28 cellular contexts compared by ENCODE assay signal in the genomic region with DNA sequence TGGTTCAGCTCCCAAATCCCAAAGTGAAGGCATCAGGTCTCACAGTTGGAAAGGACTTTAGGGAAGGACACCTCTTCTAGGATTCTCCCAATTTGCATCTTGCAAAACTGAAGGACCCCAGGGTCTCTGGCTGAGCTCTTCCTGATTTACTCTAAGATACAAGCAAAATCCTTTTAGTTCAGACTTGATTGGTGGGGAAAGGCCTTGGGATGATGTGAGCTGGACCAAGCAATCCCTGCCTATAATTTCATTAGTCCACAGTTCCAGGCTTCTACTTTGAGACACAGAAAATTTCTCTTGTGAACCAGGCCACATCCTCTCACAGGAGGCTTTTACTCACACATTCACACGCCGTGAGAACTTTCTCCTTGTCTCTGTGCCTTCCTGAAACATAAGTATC. TPM values are rescaled to one million over a fixed set of nuclear protein-coding genes. Genes with fewer than 3 reads are reported as not detected.
"Had no signal": no experiment of that assay in that cellular context is flagged by ENCODE, and none has a peak within 500 bp of the region (broad histone marks: within the 10 kb centered on the region; RNA-seq: fewer than 3 reads in every experiment).

No MANE protein-coding gene starts in this region.

- H3K27ac ChIP-seq: breast epithelium, epithelial cell of prostate, esophagus squamous epithelium, heart right ventricle, pancreas, prostate gland, suprapubic skin, tibial nerve had no signal

- H3K27ac Mint-ChIP-seq: activated CD4-positive, alpha-beta memory T cell treated with anti-CD3 and anti-CD28 coated beads, Interleukin-2, amount 10 ng/mL, durations not matched to agents 7 days and 5 days; activated CD4-positive, alpha-beta T cell treated with anti-CD3 and anti-CD28 coated beads, Interleukin-2, amount 10 ng/mL, durations not matched to agents 7 days and 5 days; activated naive CD8-positive, alpha-beta T cell treated with anti-CD3 and anti-CD28 coated beads, Interleukin-2, amount 50 U/mL, for 24 hours; activated T-cell treated with anti-CD3 and anti-CD28 coated beads, Interleukin-2, amount 50 U/mL, for 24 hours; activated T-helper 2 cell treated with anti-CD3 and anti-CD28 coated beads, Interferon-gamma antibody, Interleukin-2, Interleukin-4, amounts not matched to agents 10 μg/mL and 5 μg/mL and 100 μg/mL, durations not matched to agents 14 hours and 24 hours and 36 hours; memory B cell; nephron; stimulated activated memory B cell treated with anti-CD40 and anti-IgM and Interleukin-4, amounts not matched to agents 10 μg/mL and 1 μg/mL and 100 μg/mL, for 72 hours; T-helper 17 cell had no signal

- H3K27me3 Mint-ChIP-seq: activated CD4-positive, alpha-beta memory T cell treated with anti-CD3 and anti-CD28 coated beads, Interleukin-2, amount 10 ng/mL, durations not matched to agents 7 days and 5 days; activated CD4-positive, alpha-beta T cell treated with anti-CD3 and anti-CD28 coated beads, Interleukin-2, amount 10 ng/mL, durations not matched to agents 7 days and 5 days; activated naive CD8-positive, alpha-beta T cell treated with anti-CD3 and anti-CD28 coated beads, Interleukin-2, amount 50 U/mL, for 24 hours; activated T-cell treated with anti-CD3 and anti-CD28 coated beads, Interleukin-2, amount 50 U/mL, for 24 hours; stimulated activated naive CD8-positive, alpha-beta T cell treated with anti-CD3 and anti-CD28 coated beads, Interleukin-15, amount 100 ng/mL, for 72 hours had no signal

- H3K36me3 ChIP-seq: breast epithelium, esophagus squamous epithelium, heart right ventricle, pancreas, prostate gland, suprapubic skin, tibial nerve had no signal

- DNase-seq: activated CD4-positive, alpha-beta memory T cell treated with anti-CD3 and anti-CD28 coated beads, Interleukin-2, amount 10 ng/mL, durations not matched to agents 7 days and 5 days; activated CD4-positive, alpha-beta T cell treated with anti-CD3 and anti-CD28 coated beads, Interleukin-2, amount 10 ng/mL, durations not matched to agents 7 days and 5 days; activated CD4-positive, CD25-positive, alpha-beta regulatory T cell treated with anti-CD3 and anti-CD28 coated beads, Interleukin-2, amount 50 U/mL, for 72 hours; activated CD8-positive, alpha-beta memory T cell treated with anti-CD3 and anti-CD28 coated beads, Interleukin-2, amount 50 U/mL, for 48 hours; activated naive CD8-positive, alpha-beta T cell treated with anti-CD3 and anti-CD28 coated beads, Interleukin-2, amount 50 U/mL, for 24 hours; activated T-cell treated with anti-CD3 and anti-CD28 coated beads, Interleukin-2, amount 50 U/mL, for 24 hours; amygdala; central memory CD4-positive, alpha-beta T cell; esophagus squamous epithelium; foreskin melanocyte; heart right ventricle; pancreas; retina; stimulated activated CD4-positive, alpha-beta T cell treated with anti-CD3 and anti-CD28 coated beads, Interleukin-1b, Interleukin-23, amount 100 ng/mL, for 48 hours; stimulated activated CD4-positive, alpha-beta T cell treated with anti-CD3 and anti-CD28 coated beads, Interleukin-4, amount 100 ng/mL, for 4 hours; stimulated activated CD8-positive, alpha-beta memory T cell treated with anti-CD3 and anti-CD28 coated beads, Interleukin-4, amount 100 ng/mL, for 48 hours; stimulated activated naive CD8-positive, alpha-beta T cell treated with anti-CD3 and anti-CD28 coated beads, Interleukin-15, amount 100 ng/mL, for 72 hours; T-helper 17 cell had no signal

- H3K4me1 ChIP-seq: breast epithelium, pancreas, prostate gland, suprapubic skin, tibial nerve had no signal

- H3K9me3 Mint-ChIP-seq: activated CD4-positive, alpha-beta memory T cell treated with anti-CD3 and anti-CD28 coated beads, Interleukin-2, amount 10 ng/mL, durations not matched to agents 7 days and 5 days; activated CD4-positive, alpha-beta T cell treated with anti-CD3 and anti-CD28 coated beads, Interleukin-2, amount 10 ng/mL, durations not matched to agents 7 days and 5 days; activated naive CD8-positive, alpha-beta T cell treated with anti-CD3 and anti-CD28 coated beads, Interleukin-2, amount 50 U/mL, for 24 hours; activated T-cell treated with anti-CD3 and anti-CD28 coated beads, Interleukin-2, amount 50 U/mL, for 24 hours; activated T-helper 2 cell treated with anti-CD3 and anti-CD28 coated beads, Interferon-gamma antibody, Interleukin-2, Interleukin-4, amounts not matched to agents 10 μg/mL and 5 μg/mL and 100 μg/mL, durations not matched to agents 14 hours and 24 hours and 36 hours; memory B cell; nephron; stimulated activated memory B cell treated with anti-CD40 and anti-IgM and Interleukin-4, amounts not matched to agents 10 μg/mL and 1 μg/mL and 100 μg/mL, for 72 hours; stimulated activated naive CD8-positive, alpha-beta T cell treated with anti-CD3 and anti-CD28 coated beads, Interleukin-15, amount 100 ng/mL, for 72 hours had no signal

- H3K9me3 ChIP-seq: breast epithelium, esophagus squamous epithelium, heart right ventricle, pancreas, prostate gland, suprapubic skin, tibial nerve had no signal

- H3K27me3 ChIP-seq: breast epithelium, esophagus squamous epithelium, heart right ventricle, pancreas, suprapubic skin, tibial nerve had no signal

- ATAC-seq: activated naive CD8-positive, alpha-beta T cell treated with anti-CD3 and anti-CD28 coated beads, Interleukin-2, amount 50 U/mL, for 24 hours; heart right ventricle; pancreas; stimulated activated memory B cell treated with anti-CD40 and anti-IgM and Interleukin-4, amounts not matched to agents 10 μg/mL and 1 μg/mL and 100 μg/mL, for 72 hours; stimulated activated naive CD8-positive, alpha-beta T cell treated with anti-CD3 and anti-CD28 coated beads, Interleukin-15, amount 100 ng/mL, for 72 hours; T-helper 17 cell had no signal

- H3K4me3 Mint-ChIP-seq: activated CD4-positive, alpha-beta memory T cell treated with anti-CD3 and anti-CD28 coated beads, Interleukin-2, amount 10 ng/mL, durations not matched to agents 7 days and 5 days; activated CD4-positive, alpha-beta T cell treated with anti-CD3 and anti-CD28 coated beads, Interleukin-2, amount 10 ng/mL, durations not matched to agents 7 days and 5 days; activated naive CD8-positive, alpha-beta T cell treated with anti-CD3 and anti-CD28 coated beads, Interleukin-2, amount 50 U/mL, for 24 hours; activated T-cell treated with anti-CD3 and anti-CD28 coated beads, Interleukin-2, amount 50 U/mL, for 24 hours; memory B cell; nephron; stimulated activated memory B cell treated with anti-CD40 and anti-IgM and Interleukin-4, amounts not matched to agents 10 μg/mL and 1 μg/mL and 100 μg/mL, for 72 hours; stimulated activated naive CD8-positive, alpha-beta T cell treated with anti-CD3 and anti-CD28 coated beads, Interleukin-15, amount 100 ng/mL, for 72 hours; T-helper 17 cell had no signal

- H3K4me3 ChIP-seq: breast epithelium, esophagus squamous epithelium, heart right ventricle, pancreas, prostate gland, smooth muscle cell, suprapubic skin, tibial nerve had no signal

- H3K36me3 Mint-ChIP-seq: stimulated activated memory B cell treated with anti-CD40 and anti-IgM and Interleukin-4, amounts not matched to agents 10 μg/mL and 1 μg/mL and 100 μg/mL, for 72 hours had no signal

- H3K4me2 ChIP-seq: smooth muscle cell had no signal

- FAIRE-seq: pancreas had no signal

RNA-seq across cellular contexts. Expression of a gene that starts 23.6 kb away (rescaled TPM):
- total RNA-seq: activated CD4-positive, alpha-beta memory T cell treated with anti-CD3 and anti-CD28 coated beads, Interleukin-2, amount 10 ng/mL, durations not matched to agents 7 days and 5 days; activated CD4-positive, alpha-beta T cell treated with anti-CD3 and anti-CD28 coated beads, Interleukin-2, amount 10 ng/mL, durations not matched to agents 7 days and 5 days; activated T-helper 2 cell treated with anti-CD3 and anti-CD28 coated beads, Interferon-gamma antibody, Interleukin-2, Interleukin-4, amounts not matched to agents 10 μg/mL and 5 μg/mL and 100 μg/mL, durations not matched to agents 14 hours and 24 hours and 36 hours; smooth muscle cell had no signal
